8 cellular contexts compared by ENCODE assay signal in genomic region chr1:109740615-109741373, GRCh38. TPM values are rescaled to one million over a fixed set of nuclear protein-coding genes. Genes with fewer than 3 reads are reported as not detected.
DNase-seq lines count a peak whose midpoint lies in the region; ATAC-seq and TF ChIP-seq lines count a peak whose summit lies in the region.

TSS of gene GSTM3 (minus strand) at chr1:109741038. CDS start at chr1:109740287, 751 bp downstream.

- H3K4me3 Mint-ChIP-seq in T-helper 1 cell treated with Interleukin-12 subunit alpha and Interleukin-12 subunit beta and Interleukin-4 antibody, amounts not matched to agents 30 μg/mL and 1 μg/mL, for 36 hours, result peak within 1 kb of the TSS; percentile 79
- H3K4me3 Mint-ChIP-seq in activated CD4-positive, alpha-beta memory T cell treated with anti-CD3 and anti-CD28 coated beads for 36 hours, result peak within 1 kb of the TSS; percentile 65

- H3K27me3 ChIP-seq in heart left ventricle (peaks cover 0 to 10% (median 0%) of the 10 kb centered on the region in 9 donors), psoas muscle (ENCODE audit: insufficient read depth in 3 of 3, low read length in 2 of 3) (no peaks in the 10 kb centered on the region)

- CTCF ChIA-PET in activated CD4-positive, alpha-beta memory T cell treated with anti-CD3 and anti-CD28 coated beads for 36 hours (lab: Charles Lee), result interaction anchor here (1.0 kb wide), 1 partner anchor 251 kb away, joined by 3 read pairs; no protein-coding TSS in a partner anchor

- DNase-seq in T-helper 1 cell, result no peak
- DNase-seq in activated CD4-positive, alpha-beta memory T cell treated with anti-CD3 and anti-CD28 coated beads for 36 hours, result no peak
- no peak for DNase-seq in heart left ventricle
- no peak for DNase-seq in psoas muscle
- DNase-seq in GDM1 (lab: John Stamatoyannopoulos, UW), result no peak

- no peaks in the 10 kb centered on the region for H3K9me3 ChIP-seq in heart left ventricle
- no peaks in the 10 kb centered on the region for H3K9me3 ChIP-seq in psoas muscle

- H3K9me3 Mint-ChIP-seq in T-helper 1 cell treated with Interleukin-12 subunit alpha and Interleukin-12 subunit beta and Interleukin-4 antibody, amounts not matched to agents 30 μg/mL and 1 μg/mL, for 36 hours, result no peaks in the 10 kb centered on the region
- H3K9me3 Mint-ChIP-seq in activated CD4-positive, alpha-beta memory T cell treated with anti-CD3 and anti-CD28 coated beads for 36 hours, result no peaks in the 10 kb centered on the region

- peaks cover 0 to 25% (median 18%) of the 10 kb centered on the region in 9 donors for H3K36me3 ChIP-seq in heart left ventricle
- peaks cover 0 to 23% of the 10 kb centered on the region in 2 donors for H3K36me3 ChIP-seq in psoas muscle (ENCODE audit: insufficient read depth in 1 of 2, low read depth in 1 of 2)

- no peak for TF ChIP-seq CTCF in heart left ventricle (IDR thresholded peaks at IDR 0.05)
- TF ChIP-seq CTCF in psoas muscle (IDR thresholded peaks at IDR 0.05), result no peak

- intact Hi-C loops in activated CD4-positive, alpha-beta memory T cell treated with anti-CD3 and anti-CD28 coated beads for 36 hours (cut with micrococcal nuclease), result loop anchor here (1.0 kb wide), 1 partner anchor 245 kb away; no protein-coding TSS in a partner anchor
- intact Hi-C loops in heart left ventricle (cut with DNase I), result no loop called here
- intact Hi-C loops in psoas muscle (cut with DNase I), result no loop called here

- H3K27ac ChIP-seq in heart left ventricle (peak within 1 kb of the TSS in 11 of 12 donors; percentile 5 to 84 (median 64)), psoas muscle (peak within 1 kb of the TSS; percentile 80)

- H3K27me3 Mint-ChIP-seq in T-helper 1 cell treated with Interleukin-12 subunit alpha and Interleukin-12 subunit beta and Interleukin-4 antibody, amounts not matched to agents 30 μg/mL and 1 μg/mL, for 36 hours (ENCODE audit: low read depth), result peaks cover 42% of the 10 kb centered on the region
- peaks cover 16% of the 10 kb centered on the region for H3K27me3 Mint-ChIP-seq in activated CD4-positive, alpha-beta memory T cell treated with anti-CD3 and anti-CD28 coated beads for 36 hours

- peak in 2 of 4 donors; percentile 10 to 20 for ATAC-seq in heart left ventricle
- ATAC-seq in psoas muscle, result peak; percentile 42 to 55 (median 46)
- ATAC-seq in GM19351 (IDR thresholded peaks at IDR 0.05; ENCODE audit: unreplicated experiment), result no peak
- no peak for ATAC-seq in HG03045 (IDR thresholded peaks at IDR 0.05; ENCODE audit: unreplicated experiment)

- peaks cover 0 to 17% (median 12%) of the 10 kb centered on the region in 12 donors for H3K4me1 ChIP-seq in heart left ventricle
- peaks cover 9% of the 10 kb centered on the region for H3K4me1 ChIP-seq in psoas muscle

- peaks cover 10% of the 10 kb centered on the region for H3K4me1 Mint-ChIP-seq in T-helper 1 cell treated with Interleukin-12 subunit alpha and Interleukin-12 subunit beta and Interleukin-4 antibody, amounts not matched to agents 30 μg/mL and 1 μg/mL, for 36 hours (ENCODE audit: low read depth)
- peaks cover 6% of the 10 kb centered on the region for H3K4me1 Mint-ChIP-seq in activated CD4-positive, alpha-beta memory T cell treated with anti-CD3 and anti-CD28 coated beads for 36 hours (ENCODE audit: low read depth)

- H3K36me3 Mint-ChIP-seq in T-helper 1 cell treated with Interleukin-12 subunit alpha and Interleukin-12 subunit beta and Interleukin-4 antibody, amounts not matched to agents 30 μg/mL and 1 μg/mL, for 36 hours (ENCODE audit: low read depth), result peaks cover 2% of the 10 kb centered on the region
- H3K36me3 Mint-ChIP-seq in activated CD4-positive, alpha-beta memory T cell treated with anti-CD3 and anti-CD28 coated beads for 36 hours, result no peaks in the 10 kb centered on the region

- H3K4me3 ChIP-seq in heart left ventricle (peak within 1 kb of the TSS; percentile 28 to 88 (median 66)), psoas muscle (peak within 1 kb of the TSS; percentile 86)

- POLR2A ChIA-PET in activated CD4-positive, alpha-beta memory T cell treated with anti-CD3 and anti-CD28 coated beads for 36 hours (lab: Charles Lee), result no interaction called here

- 4 to 9% (median 7%) methylated on average over 8 to 10 of the region's 10 CpGs for WGBS in heart left ventricle, 4 donors
- 2 to 9% (median 7%) methylated on average over 9 to 10 of the region's 10 CpGs for WGBS in psoas muscle, 3 donors

- no peak for TF ChIP-seq POLR2A in heart left ventricle (IDR thresholded peaks at IDR 0.05)

- peak within 1 kb of the TSS; percentile 59 for H3K27ac Mint-ChIP-seq in T-helper 1 cell treated with Interleukin-12 subunit alpha and Interleukin-12 subunit beta and Interleukin-4 antibody, amounts not matched to agents 30 μg/mL and 1 μg/mL, for 36 hours
- H3K27ac Mint-ChIP-seq in activated CD4-positive, alpha-beta memory T cell treated with anti-CD3 and anti-CD28 coated beads for 36 hours, result no peak within 1 kb of the TSS

RNA-seq across cellular contexts. Expression of gene GSTM3, which starts in this region (rescaled TPM):
- total RNA-seq in activated CD4-positive, alpha-beta memory T cell treated with anti-CD3 and anti-CD28 coated beads for 36 hours, result 1 to 10 TPM; 1.6 to 2.1 TPM
- total RNA-seq in heart left ventricle (100 to 1,000 TPM in 4 of 9 donors, 10 to 100 TPM in 5; 52.3 to 237 (median 91.5) TPM), psoas muscle (10 to 100 TPM; 10.1 to 49.4 (median 25.4) TPM)
- polyA plus RNA-seq in heart left ventricle (100 to 1,000 TPM in 1 of 2 donors, 10 to 100 TPM in 1; 53.1 to 224 TPM), psoas muscle (10 to 100 TPM; 39.8 to 79.8 (median 42.3) TPM)

Comparison
In these comparisons a context has a peak if more than half of its experiments do, and no peak if none do; other contexts are left out.
1. ATAC-seq: peak in psoas muscle (4 of 4); none in GM19351 (single experiment) and HG03045 (single experiment).